In genomic region chr7:8567626-8568025, GRCh38 we compare ENCODE assay signal across 22 cellular contexts.
"Had no signal": no experiment of that assay in that cellular context is flagged by ENCODE, and none has a peak within 500 bp of the region (broad histone marks: within the 10 kb centered on the region; RNA-seq: fewer than 3 reads in every experiment).

No MANE protein-coding gene starts in this region.

- DNase-seq: stimulated activated CD4-positive, alpha-beta T cell treated with anti-CD3 and anti-CD28 coated beads, Interleukin-2, amount 100 ng/mL, for 48 hours; stimulated activated CD4-positive, alpha-beta T cell treated with anti-CD3 and anti-CD28 coated beads, Interleukin-4, amount 100 ng/mL, for 1 hour; stimulated activated CD4-positive, alpha-beta T cell treated with anti-CD3 and anti-CD28 coated beads, Interleukin-4, amount 100 ng/mL, for 24 hours; stimulated activated CD4-positive, alpha-beta T cell treated with anti-CD3 and anti-CD28 coated beads, Interleukin-4, amount 100 ng/mL, for 4 hours; stimulated activated CD8-positive, alpha-beta memory T cell treated with anti-CD3 and anti-CD28 coated beads, Interleukin-4, amount 100 ng/mL, for 48 hours; stimulated activated naive B cell treated with anti-CD40 and anti-IgM and Interleukin-4, amounts not matched to agents 10 μg/mL and 1 μg/mL and 100 μg/mL, for 72 hours; stimulated activated naive CD4-positive, alpha-beta T cell; stimulated activated naive CD4-positive, alpha-beta T cell treated with Interleukin-2 at 50 U/mL for 16 hours; stimulated activated naive CD8-positive, alpha-beta T cell treated with anti-CD3 and anti-CD28 coated beads, Interleukin-15, amount 100 ng/mL, for 72 hours; stimulated activated naive CD8-positive, alpha-beta T cell treated with anti-CD3 and anti-CD28 coated beads, Interleukin-15, Interleukin-2, amounts not matched to agents 100 U/mL and 50 U/mL, for 24 hours; stomach; substantia nigra; testis; thyroid gland; tibial artery; transverse colon; trophoblast cell; upper lobe of left lung; upper lobe of right lung; uterus had no signal

- ATAC-seq: stimulated activated effector memory CD8-positive, alpha-beta T cell treated with anti-CD3 and anti-CD28 coated beads, Interleukin-12 subunit alpha, Interleukin-12 subunit beta, amount 100 ng/mL, for 72 hours; stimulated activated memory B cell treated with anti-CD40 and anti-IgM and Interleukin-4, amounts not matched to agents 10 μg/mL and 1 μg/mL and 100 μg/mL, for 72 hours; stimulated activated naive B cell treated with anti-CD40 and anti-IgM and Interleukin-4, amounts not matched to agents 10 μg/mL and 1 μg/mL and 100 μg/mL, for 72 hours; stimulated activated naive CD8-positive, alpha-beta T cell treated with anti-CD3 and anti-CD28 coated beads, Interleukin-15, amount 100 ng/mL, for 72 hours; stimulated activated naive CD8-positive, alpha-beta T cell treated with anti-CD3 and anti-CD28 coated beads, Interleukin-15, Interleukin-2, amounts not matched to agents 100 U/mL and 50 U/mL, for 24 hours; upper lobe of right lung had no signal
